7 cellular contexts compared by ENCODE assay signal in the genomic region with DNA sequence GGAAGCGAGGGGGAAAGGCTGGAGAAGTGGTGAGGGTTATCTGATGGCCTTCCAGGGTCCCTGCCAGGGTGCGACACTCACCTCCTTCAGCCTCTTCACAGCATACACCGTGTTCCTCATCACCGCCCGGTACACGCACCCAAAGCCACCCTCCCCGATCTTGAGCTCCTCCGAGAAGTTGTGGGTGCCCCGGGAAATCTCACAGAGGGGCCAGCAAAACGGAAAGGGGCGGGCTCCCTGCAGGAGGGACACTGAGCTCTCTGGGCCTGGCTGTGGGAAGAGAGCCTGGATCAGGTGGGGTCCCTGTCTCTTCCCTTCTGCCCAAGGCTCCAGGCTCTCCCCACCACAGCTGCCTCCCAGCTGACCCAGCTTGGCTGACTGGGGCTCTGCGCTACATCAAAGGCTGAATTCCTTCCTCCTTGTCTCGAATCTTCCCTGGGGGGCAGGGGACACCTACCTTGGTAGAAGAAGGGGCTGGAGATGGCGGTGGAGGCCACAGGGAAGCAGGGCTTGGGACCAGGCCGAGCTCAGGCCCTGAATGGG. TPM values are rescaled to one million over a fixed set of nuclear protein-coding genes. Genes with fewer than 3 reads are reported as not detected.
DNase-seq lines count a peak whose midpoint lies in the region; ATAC-seq and TF ChIP-seq lines count a peak whose summit lies in the region.

No MANE protein-coding gene starts in this region.

- H3K4me1 Mint-ChIP-seq in activated B cell treated with CpG ODN at 0.5 μM for 24 hours, result peaks cover 27% of the 10 kb centered on the region
- H3K4me1 Mint-ChIP-seq in glutamatergic neuron (ENCODE audit: low read depth, unreplicated experiment), result peaks cover 6% of the 10 kb centered on the region
- peaks cover 13% of the 10 kb centered on the region for H3K4me1 Mint-ChIP-seq in stimulated activated effector memory CD8-positive, alpha-beta T cell treated with anti-CD3 and anti-CD28 coated beads, Interleukin-12 subunit alpha, Interleukin-12 subunit beta, amount 100 ng/mL, for 72 hours

- CTCF ChIA-PET in activated B cell treated with CpG ODN at 0.5 μM for 24 hours (lab: Charles Lee), result interaction anchor here (1.6 kb wide), 1 partner anchor 43 kb away, joined by 3 read pairs; no protein-coding TSS in a partner anchor

- POLR2A ChIA-PET in activated B cell treated with CpG ODN at 0.5 μM for 24 hours (lab: Charles Lee), result interaction anchor here (0.5 to 3.9 kb wide), 8 partner anchors 11 to 361 kb away, joined by 3 to 36 read pairs (median 5); a partner anchor contains a TSS

- no peaks in the 10 kb centered on the region for H3K9me3 Mint-ChIP-seq in activated B cell treated with CpG ODN at 0.5 μM for 24 hours
- H3K9me3 Mint-ChIP-seq in glutamatergic neuron (ENCODE audit: unreplicated experiment), result no peaks in the 10 kb centered on the region
- no peaks in the 10 kb centered on the region for H3K9me3 Mint-ChIP-seq in stimulated activated effector memory CD8-positive, alpha-beta T cell treated with anti-CD3 and anti-CD28 coated beads, Interleukin-12 subunit alpha, Interleukin-12 subunit beta, amount 100 ng/mL, for 72 hours

- DNase-seq in HFF-Myc (ENCODE audit: extremely low read depth, low read depth) (no peak), activated B cell treated with CpG ODN at 0.5 μM for 24 hours (no peak), glutamatergic neuron (no peak), NCI-H146 (lab: John Stamatoyannopoulos, UW) (no peak), NCI-H2227 treated with DMSO at 0.1 percent for 48 hours (lab: John Stamatoyannopoulos, UW) (no peak)
- DNase-seq in stimulated activated effector memory CD8-positive, alpha-beta T cell treated with anti-CD3 and anti-CD28 coated beads, Interleukin-12 subunit alpha, Interleukin-12 subunit beta, amount 100 ng/mL, for 72 hours (ENCODE audit: low spot score in 2 of 2), result no peak
- no peak for DNase-seq in stimulated activated CD4-positive, alpha-beta T cell treated with anti-CD3 and anti-CD28 coated beads, Interleukin-2, amount 100 ng/mL, for 48 hours

- H3K27me3 Mint-ChIP-seq in activated B cell treated with CpG ODN at 0.5 μM for 24 hours, result no peaks in the 10 kb centered on the region
- H3K27me3 Mint-ChIP-seq in glutamatergic neuron (ENCODE audit: unreplicated experiment), result peaks cover 3% of the 10 kb centered on the region

- no peak for TF ChIP-seq CTCF in HFF-Myc (IDR thresholded peaks at IDR 0.05; ENCODE audit: low read depth, low read length, missing control alignments)
- TF ChIP-seq CTCF in activated B cell treated with CpG ODN at 0.5 μM for 24 hours (IDR thresholded peaks at IDR 0.05), result no peak
- no peak for TF ChIP-seq CTCF in glutamatergic neuron (IDR thresholded peaks at IDR 0.05; ENCODE audit: partially characterized antibody, unreplicated experiment)

- no peak for ATAC-seq in activated B cell treated with CpG ODN at 0.5 μM for 24 hours (ENCODE audit: low read depth)
- ATAC-seq in stimulated activated effector memory CD8-positive, alpha-beta T cell treated with anti-CD3 and anti-CD28 coated beads, Interleukin-12 subunit alpha, Interleukin-12 subunit beta, amount 100 ng/mL, for 72 hours, result no peak

- peak overlapping the region; percentile 64 for H3K4me3 ChIP-seq in HFF-Myc (replicated peaks; ENCODE audit: low read depth, low read length)

- peak overlapping the region; percentile 81 for H3K27ac Mint-ChIP-seq in activated B cell treated with CpG ODN at 0.5 μM for 24 hours
- peak overlapping the region; percentile 84 for H3K27ac Mint-ChIP-seq in glutamatergic neuron (ENCODE audit: unreplicated experiment)
- peak overlapping the region; percentile 95 for H3K27ac Mint-ChIP-seq in stimulated activated effector memory CD8-positive, alpha-beta T cell treated with anti-CD3 and anti-CD28 coated beads, Interleukin-12 subunit alpha, Interleukin-12 subunit beta, amount 100 ng/mL, for 72 hours

- intact Hi-C loops in activated B cell treated with CpG ODN at 0.5 μM for 24 hours (cut with micrococcal nuclease), result loop anchor here (1.0 to 2.0 kb wide), 2 partner anchors 10 to 14 kb away; no protein-coding TSS in a partner anchor

- H3K36me3 Mint-ChIP-seq in activated B cell treated with CpG ODN at 0.5 μM for 24 hours (ENCODE audit: low read depth), result peaks cover 27% of the 10 kb centered on the region
- H3K36me3 Mint-ChIP-seq in glutamatergic neuron (ENCODE audit: unreplicated experiment), result no peaks in the 10 kb centered on the region
- H3K36me3 Mint-ChIP-seq in stimulated activated effector memory CD8-positive, alpha-beta T cell treated with anti-CD3 and anti-CD28 coated beads, Interleukin-12 subunit alpha, Interleukin-12 subunit beta, amount 100 ng/mL, for 72 hours, result peaks cover 65% of the 10 kb centered on the region

- H3K4me3 Mint-ChIP-seq in activated B cell treated with CpG ODN at 0.5 μM for 24 hours, result peak overlapping the region; percentile 84
- H3K4me3 Mint-ChIP-seq in glutamatergic neuron (ENCODE audit: unreplicated experiment), result peak overlapping the region; percentile 61
- H3K4me3 Mint-ChIP-seq in stimulated activated effector memory CD8-positive, alpha-beta T cell treated with anti-CD3 and anti-CD28 coated beads, Interleukin-12 subunit alpha, Interleukin-12 subunit beta, amount 100 ng/mL, for 72 hours, result peak overlapping the region; percentile 82

RNA-seq across cellular contexts. Expression of a gene that starts 1.1 kb away (rescaled TPM):
- total RNA-seq in activated B cell treated with CpG ODN at 0.5 μM for 24 hours (134 and 146 TPM in 2 replicates), glutamatergic neuron (ENCODE audit: unreplicated experiment) (60.3 TPM)

RNA-seq across cellular contexts. Expression of a gene that starts 46.0 kb away (rescaled TPM):
- total RNA-seq in activated B cell treated with CpG ODN at 0.5 μM for 24 hours (2.0 and 2.9 TPM in 2 replicates), glutamatergic neuron (ENCODE audit: unreplicated experiment) (6.7 TPM)

RNA-seq across cellular contexts. Expression of a gene that starts 47.0 kb away (rescaled TPM):
- total RNA-seq in activated B cell treated with CpG ODN at 0.5 μM for 24 hours, result 72.5 and 79.4 TPM in 2 replicates
- 84.0 TPM for total RNA-seq in glutamatergic neuron (ENCODE audit: unreplicated experiment)
